ENCODE assay signal across 21 cellular contexts in the genomic region with DNA sequence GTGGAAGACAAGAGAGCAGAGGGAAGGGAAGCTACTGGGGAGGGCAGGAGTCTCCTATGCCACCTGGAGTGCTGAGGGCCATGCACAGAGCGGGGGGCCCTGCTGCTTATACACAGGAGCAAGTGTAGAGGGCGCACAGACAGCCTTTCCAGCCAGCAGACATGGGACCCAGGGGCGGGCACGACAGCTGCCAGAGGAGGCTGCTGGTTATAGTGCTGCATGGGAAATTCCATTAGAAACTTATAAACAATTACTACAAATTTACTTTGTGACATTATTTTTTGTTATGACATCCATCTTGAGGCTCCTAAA.
"Had no signal": no experiment of that assay in that cellular context is flagged by ENCODE, and none has a peak within 500 bp of the region (broad histone marks: within the 10 kb centered on the region; RNA-seq: fewer than 3 reads in every experiment).

No MANE protein-coding gene starts in this region.

- ATAC-seq: HepG2, K562 had no signal

- H3K9me3 ChIP-seq: SK-N-SH had no signal

- H3K27ac ChIP-seq: KMS-11 had no signal

- DNase-seq: Kasumi-1, MM.1S, NCI-H1092 treated with DMSO at 0.1 percent for 48 hours, NCI-H1436, NCI-H187, NCI-H2029, NCI-H2081 treated with DMSO at 0.1 percent for 48 hours, NCI-H2171, NCI-H226, NCI-H446, NCI-H510A, NCI-H524 treated with DMSO at 0.1 percent for 48 hours, NCI-H69, NCI-H774, RPMI8226, SHP77, SK-N-SH had no signal

- H3K4me3 ChIP-seq: K562 had no signal

- H3K27me3 Mint-ChIP-seq: IgD-negative memory B cell had no signal

- H3K4me3 Mint-ChIP-seq: IgD-negative memory B cell had no signal
